In the genomic region with DNA sequence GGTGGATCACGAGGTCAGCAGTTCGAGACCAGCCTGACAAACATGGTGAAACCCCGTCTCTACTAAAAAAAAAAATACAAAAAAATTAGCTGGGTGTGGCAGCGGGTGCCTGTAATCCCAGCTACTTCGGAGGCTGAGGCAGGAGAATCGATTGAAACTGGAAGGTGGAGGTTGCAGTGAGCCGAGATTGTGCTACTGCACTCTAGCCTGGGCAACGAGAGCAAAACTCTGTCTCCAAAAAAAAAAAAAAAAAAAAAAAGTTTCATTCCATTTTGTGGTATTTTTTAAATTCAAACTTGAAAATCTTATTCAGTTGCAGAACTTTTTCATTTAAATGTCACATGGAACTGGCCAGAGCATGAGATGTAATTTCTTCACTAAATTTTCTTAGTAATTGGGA, we compare ENCODE assay signal across 7 cellular contexts. TPM values are rescaled to one million over a fixed set of nuclear protein-coding genes. Genes with fewer than 3 reads are reported as not detected.
DNase-seq lines count a peak whose midpoint lies in the region; ATAC-seq, FAIRE-seq and TF ChIP-seq lines count a peak whose summit lies in the region.
"Not testable (repeated sequence)": the region's sequence is repeated elsewhere in the genome, so short reads cannot be mapped to it uniquely, and the experiment has no call there.

No MANE protein-coding gene starts in this region.

- not testable (repeated sequence) for TF ChIP-seq EP300 in A549 (IDR thresholded peaks at IDR 0.05)

- H3K27ac ChIP-seq in A549 (0 out of 6 replicates have a peak overlapping the region, but pooled peaks of 1 of the 2 experiments have one; percentile 43), RWPE1 (peak overlapping the region; percentile 45), ascending aorta (peak overlapping the region; percentile 45 to 100), endothelial cell of umbilical vein (ENCODE audit: insufficient read depth, low read depth, low read length) (peak overlapping the region; percentile 5), osteoblast (ENCODE audit: low read depth, low read length) (peak overlapping the region; percentile 75)
- H3K27ac ChIP-seq in HEK293 (ENCODE audit: extremely low read depth, low read depth, low read length); smooth muscle cell (ENCODE audit: low read depth): not testable (repeated sequence)

- TF ChIP-seq RAD21 in A549 (conservative IDR thresholded peaks at IDR 0.05 in 1 of 2, IDR thresholded peaks at IDR 0.05 in 1 of 2) = not testable (repeated sequence)

- DNase-seq in A549 (ENCODE audit: low read depth in 1 of 2, low spot score in 1 of 2); RWPE1 (ENCODE audit: low spot score); ascending aorta (ENCODE audit: low spot score in 2 of 2); endothelial cell of umbilical vein (ENCODE audit: low read depth, low spot score); osteoblast (ENCODE audit: insufficient read length, low spot score, missing footprints); smooth muscle cell (lab: John Stamatoyannopoulos, UW; ENCODE audit: unreplicated experiment): not testable (repeated sequence)

- H3K4me1 ChIP-seq in A549 = peaks cover 45% of the 10 kb centered on the region
- H3K4me1 ChIP-seq in HEK293 (ENCODE audit: control insufficient read depth, insufficient read depth, low read length) = peaks cover 25% of the 10 kb centered on the region
- peaks cover 0 to 43% of the 10 kb centered on the region in 2 donors for H3K4me1 ChIP-seq in ascending aorta
- H3K4me1 ChIP-seq in endothelial cell of umbilical vein (ENCODE audit: control insufficient read depth, extremely low read depth, insufficient read depth, low read length) = peaks cover 39% of the 10 kb centered on the region
- peaks cover 42% of the 10 kb centered on the region for H3K4me1 ChIP-seq in osteoblast (ENCODE audit: insufficient read depth, low read length)
- peaks cover 24% of the 10 kb centered on the region for H3K4me1 ChIP-seq in smooth muscle cell (ENCODE audit: low read depth)

- H2AFZ ChIP-seq in endothelial cell of umbilical vein (ENCODE audit: low read depth, low read length); osteoblast (ENCODE audit: low read length); smooth muscle cell (ENCODE audit: low read depth): not testable (repeated sequence)

- not testable (repeated sequence) for FAIRE-seq in A549 (lab: Jason Lieb, UNC); endothelial cell of umbilical vein (lab: Jason Lieb, UNC)

- H4K20me1 ChIP-seq in endothelial cell of umbilical vein (replicated peaks; ENCODE audit: control insufficient read depth, extremely low read depth, insufficient read depth, low read length) = not testable (repeated sequence)
- H4K20me1 ChIP-seq in osteoblast (ENCODE audit: insufficient read depth, low read length) (peaks cover 43% of the 10 kb centered on the region), smooth muscle cell (ENCODE audit: low read depth) (peaks cover 100% of the 10 kb centered on the region)

- peaks cover 14% of the 10 kb centered on the region for H3F3A ChIP-seq in smooth muscle cell (ENCODE audit: low read depth)

- TF ChIP-seq POLR2A in A549 (IDR thresholded peaks at IDR 0.05; ENCODE audit: low read length); endothelial cell of umbilical vein (IDR thresholded peaks at IDR 0.05; ENCODE audit: low read depth, low read length): not testable (repeated sequence)

- TF ChIP-seq CTCF in A549 (IDR thresholded peaks at IDR 0.05); HEK293 (tag by site-specific recombination; IDR thresholded peaks at IDR 0.05); RWPE1 (conservative IDR thresholded peaks at IDR 0.05; ENCODE audit: low read depth); ascending aorta (IDR thresholded peaks at IDR 0.05); endothelial cell of umbilical vein (IDR thresholded peaks at IDR 0.05; ENCODE audit: extremely low read depth in 1 of 2, insufficient read depth in 1 of 2, low read depth in 1 of 2, low read length in 2 of 2); osteoblast (IDR thresholded peaks at IDR 0.05; ENCODE audit: extremely low read depth, low read depth, low read length); smooth muscle cell (IDR thresholded peaks at IDR 0.05; ENCODE audit: borderline replicate concordance, insufficient read depth, poor library complexity, severe bottlenecking): not testable (repeated sequence)

- H3K9me1 ChIP-seq in endothelial cell of umbilical vein (replicated peaks; ENCODE audit: control insufficient read depth, extremely low read depth, insufficient read depth, low read length) = not testable (repeated sequence)

- H3K79me2 ChIP-seq in endothelial cell of umbilical vein (ENCODE audit: control insufficient read depth, insufficient read depth, low read length) = peaks cover 50% of the 10 kb centered on the region
- H3K79me2 ChIP-seq in osteoblast (ENCODE audit: insufficient read depth, low read length) = peaks cover 68% of the 10 kb centered on the region
- H3K79me2 ChIP-seq in smooth muscle cell (ENCODE audit: low read depth) = peaks cover 83% of the 10 kb centered on the region

- H3K9me3 ChIP-seq in A549; HEK293 (ENCODE audit: control insufficient read depth, insufficient read depth, low read depth, low read length); ascending aorta; endothelial cell of umbilical vein (replicated peaks; ENCODE audit: control insufficient read depth, insufficient read depth, low read length); osteoblast (ENCODE audit: low read depth, low read length); smooth muscle cell (replicated peaks; ENCODE audit: low read depth): not testable (repeated sequence)

- not testable (repeated sequence) for H3K27me3 ChIP-seq in ascending aorta; endothelial cell of umbilical vein (ENCODE audit: control insufficient read depth in 2 of 2, insufficient read depth in 2 of 2, low read length in 2 of 2); osteoblast (ENCODE audit: insufficient read depth, low read length); smooth muscle cell (ENCODE audit: low read depth)

- 91% methylated on average over 8 of the region's 8 CpGs for WGBS in A549 (ENCODE audit: missing lambda C conversion rate)
- 99% methylated on average over 8 of the region's 8 CpGs for WGBS in smooth muscle cell (ENCODE audit: low lambda C conversion rate)

- not testable (repeated sequence) for H3K9ac ChIP-seq in endothelial cell of umbilical vein (replicated peaks; ENCODE audit: extremely low read depth, insufficient read depth, low read length); smooth muscle cell (ENCODE audit: low read depth)

- BruUV-seq in endothelial cell of umbilical vein (replicated peaks; lab: Mats Ljungman, UMichigan) = not testable (repeated sequence)

- POLR2A ChIA-PET in A549 (lab: Yijun Ruan, JAX) = interaction anchor here (0.7 kb wide), 1 partner anchor 194 kb away, joined by 8 read pairs; no protein-coding TSS in a partner anchor
- POLR2A ChIA-PET in HEK293 (lab: Yijun Ruan, JAX); RWPE1 (lab: Yijun Ruan, JAX; ENCODE audit: low non-redundant PET); endothelial cell of umbilical vein (lab: Charles Lee): not testable (repeated sequence)

- H3K4me2 ChIP-seq in A549 = peak overlapping the region; percentile 32; the same call in 1 of the 3 replicates
- H3K4me2 ChIP-seq in endothelial cell of umbilical vein (ENCODE audit: insufficient read depth, low read length) = not testable (repeated sequence)
- peak overlapping the region; percentile 56 for H3K4me2 ChIP-seq in osteoblast (ENCODE audit: insufficient read depth, low read length)
- peak overlapping the region; percentile 36 for H3K4me2 ChIP-seq in smooth muscle cell

- H3K4me3 ChIP-seq in A549; HEK293 (ENCODE audit: low read depth, low read length); ascending aorta; endothelial cell of umbilical vein (replicated peaks in 1 of 3; ENCODE audit: insufficient read depth in 1 of 3, low read depth in 1 of 3, low read length in 3 of 3); osteoblast (ENCODE audit: insufficient read depth, low read length); smooth muscle cell: not testable (repeated sequence)

- H3K36me3 ChIP-seq in HEK293 (ENCODE audit: control insufficient read depth in 2 of 2, insufficient read depth in 1 of 2, low read length in 2 of 2) = peaks cover 80% of the 10 kb centered on the region in 2 experiments
- peaks cover 29 to 36% of the 10 kb centered on the region in 2 donors for H3K36me3 ChIP-seq in ascending aorta
- H3K36me3 ChIP-seq in endothelial cell of umbilical vein (ENCODE audit: control insufficient read depth in 2 of 2, extremely low read depth in 1 of 2, insufficient read depth in 2 of 2, low read length in 2 of 2) = peaks cover 12 to 28% of the 10 kb centered on the region in 2 experiments
- peaks cover 51% of the 10 kb centered on the region for H3K36me3 ChIP-seq in osteoblast (ENCODE audit: insufficient read depth, low read length)
- peaks cover 28% of the 10 kb centered on the region for H3K36me3 ChIP-seq in smooth muscle cell (ENCODE audit: low read depth)

- intact Hi-C loops in ascending aorta (cut with DNase I) = not testable (repeated sequence)
- intact Hi-C loops in endothelial cell of umbilical vein (cut with micrococcal nuclease) = loop anchor here (1.0 kb wide), 1 partner anchor 30 kb away; no protein-coding TSS in a partner anchor

- ATAC-seq in A549 = not testable (repeated sequence)

- dilution Hi-C loops in endothelial cell of umbilical vein (cut with MboI; ENCODE audit: extremely low pct_ligation_motif_present, low sequenced_read_pairs) = not testable (repeated sequence)

- CTCF ChIA-PET in A549 (lab: Yijun Ruan, JAX) = interaction anchor here (1.5 kb wide), 1 partner anchor 23 kb away, joined by 3 read pairs; no protein-coding TSS in a partner anchor
- CTCF ChIA-PET in HEK293 (lab: Yijun Ruan, JAX) = interaction anchor here (1.1 kb wide), 1 partner anchor 33 kb away, joined by 4 read pairs; no protein-coding TSS in a partner anchor
- CTCF ChIA-PET in RWPE1 (lab: Yijun Ruan, JAX) = not testable (repeated sequence)
- CTCF ChIA-PET in endothelial cell of umbilical vein (lab: Charles Lee) = interaction anchor here (1.5 to 3.3 kb wide), 3 partner anchors 30 to 496 kb away, joined by 3 to 26 read pairs (median 5); no protein-coding TSS in a partner anchor

RNA-seq across cellular contexts. Expression of gene WDR26, which starts 7.7 kb away (rescaled TPM):
- polyA plus RNA-seq in A549 (2011; rRNA removed) = 38.4 and 55.4 TPM in 2 replicates
- 16.9 and 17.1 TPM in 2 replicates for polyA plus RNA-seq in A549 (2012; cell fraction: cytosol; rRNA removed)
- 10.6 and 14.0 TPM in 2 replicates for polyA plus RNA-seq in A549 (2012; cell fraction: nucleus; rRNA removed)
- polyA plus RNA-seq in A549 (2017; fragmentation: RNase III; extraction: RNeasy Plus Mini Kit Qiagen cat#74134 plus additional on column Dnase treatment) = 44.3 to 45.9 TPM (median 45.2 TPM) in 3 replicates
- polyA minus RNA-seq in A549 (2011; rRNA and poly(A)+ RNA removed) = 51.8 and 53.8 TPM in 2 replicates
- 31.8 TPM for total RNA-seq in ascending aorta
- total RNA-seq in endothelial cell of umbilical vein = 90.1 and 92.4 TPM in 2 replicates
- 19.3 and 26.7 TPM in 2 replicates for polyA plus RNA-seq in endothelial cell of umbilical vein
- polyA plus RNA-seq in endothelial cell of umbilical vein (2011; cell fraction: cytosol; rRNA removed) = 33.7 and 36.0 TPM in 2 replicates
- 88.9 and 115 TPM in 2 replicates for polyA plus RNA-seq in endothelial cell of umbilical vein (2011; cell fraction: nucleus; rRNA removed)
- 62.1 and 76.9 TPM in 2 replicates for polyA plus RNA-seq in endothelial cell of umbilical vein (2012)
- 74.5 and 98.5 TPM in 2 replicates for polyA minus RNA-seq in endothelial cell of umbilical vein
- polyA minus RNA-seq in endothelial cell of umbilical vein (2011; cell fraction: cytosol; rRNA and poly(A)+ RNA removed) = 29.9 TPM
- 128 and 154 TPM in 2 replicates for polyA minus RNA-seq in endothelial cell of umbilical vein (2011; cell fraction: nucleus; rRNA and poly(A)+ RNA removed)
- total RNA-seq in osteoblast = 78.9 and 80.2 TPM in 2 replicates
- 79.5 and 81.4 TPM in 2 replicates for total RNA-seq in smooth muscle cell
- polyA plus RNA-seq in smooth muscle cell = 8.6 and 12.0 TPM in 2 replicates
